ENCODE assay signal across 8 cellular contexts in the genomic region with DNA sequence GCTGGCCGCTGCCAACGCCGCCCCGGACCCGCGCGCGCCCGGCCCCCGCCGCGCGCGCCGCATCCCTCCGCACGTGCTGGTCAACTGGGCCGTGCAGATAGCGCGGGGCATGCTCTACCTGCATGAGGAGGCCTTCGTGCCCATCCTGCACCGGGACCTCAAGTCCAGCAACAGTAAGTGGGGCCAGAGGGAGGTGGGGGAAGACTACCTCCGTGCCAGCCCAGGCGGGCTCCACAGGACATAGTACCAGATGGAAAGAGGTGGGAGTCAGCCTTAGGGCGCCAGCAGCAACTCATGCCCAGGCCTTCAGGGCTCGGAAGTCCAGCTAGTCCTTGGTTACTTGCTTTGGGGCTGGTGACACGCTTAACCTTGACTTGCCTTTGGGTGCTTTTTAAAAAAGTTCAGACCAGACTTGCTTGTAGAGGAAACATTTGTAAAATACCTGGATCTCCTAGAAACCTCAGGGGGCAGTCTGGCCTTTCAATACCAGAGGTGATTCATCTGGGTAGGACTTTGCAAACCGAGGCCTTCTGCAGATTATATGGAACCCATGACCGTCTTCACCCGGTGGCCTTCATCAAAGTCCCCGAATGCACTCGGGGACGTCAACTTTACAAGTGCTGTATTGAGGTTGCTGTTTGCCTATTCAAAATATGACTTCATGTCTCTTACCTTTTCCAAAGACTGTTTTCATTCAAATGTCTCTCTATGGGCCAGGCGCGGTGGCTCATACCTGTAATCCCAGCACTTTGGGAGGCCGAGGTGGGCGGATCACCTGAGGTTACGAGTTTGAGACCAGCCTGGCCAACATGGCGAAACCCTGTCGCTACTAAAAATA. TPM values are rescaled to one million over a fixed set of nuclear protein-coding genes. Genes with fewer than 3 reads are reported as not detected.
DNase-seq lines count a peak whose midpoint lies in the region; ATAC-seq and TF ChIP-seq lines count a peak whose summit lies in the region.

No MANE protein-coding gene starts in this region.

- CTCF ChIA-PET in CD4-positive, alpha-beta memory T cell (lab: Charles Lee; ENCODE audit: partially characterized antibody): interaction anchor here (1.1 to 1.6 kb wide), 2 partner anchors 24 to 27 kb away, joined by 3 to 5 read pairs; no protein-coding TSS in a partner anchor

- peak overlapping the region; percentile 69 to 83 (median 76) for H3K4me3 Mint-ChIP-seq in CD4-positive, alpha-beta memory T cell
- H3K4me3 Mint-ChIP-seq in activated naive CD8-positive, alpha-beta T cell treated with anti-CD3 and anti-CD28 coated beads, Interleukin-2, amount 50 U/mL, for 24 hours: peak overlapping the region; percentile 70

- DNase-seq in CD4-positive, alpha-beta memory T cell: peak in 1 of 5 donors; percentile 2
- DNase-seq in HuH-7.5 (ENCODE audit: low spot score): peak; percentile 13
- peak; percentile 4 for DNase-seq in activated naive CD8-positive, alpha-beta T cell treated with anti-CD3 and anti-CD28 coated beads, Interleukin-2, amount 50 U/mL, for 24 hours
- DNase-seq in kidney glomerular epithelial cell (lab: John Stamatoyannopoulos, UW): peak; percentile 40
- no peak for DNase-seq in testis

- no peaks in the 10 kb centered on the region for H3K9me3 Mint-ChIP-seq in CD4-positive, alpha-beta memory T cell
- no peaks in the 10 kb centered on the region for H3K9me3 Mint-ChIP-seq in activated naive CD8-positive, alpha-beta T cell treated with anti-CD3 and anti-CD28 coated beads, Interleukin-2, amount 50 U/mL, for 24 hours

- WGBS in testis, 2 donors: 15 to 34% methylated on average over 16 to 40 of the region's 40 CpGs

- peak overlapping the region in 1 of 2 donors; percentile 60 for H3K4me3 ChIP-seq in CD4-positive, alpha-beta memory T cell (ENCODE audit: low read length in 2 of 2)
- peak overlapping the region; percentile 64 to 77 for H3K4me3 ChIP-seq in testis

- no peak for TF ChIP-seq CTCF in testis (IDR thresholded peaks at IDR 0.05)

- no peak overlapping the region for H3K27ac ChIP-seq in CD4-positive, alpha-beta memory T cell (ENCODE audit: low read depth, low read length)
- H3K27ac ChIP-seq in testis: peak overlapping the region in 1 of 2 donors; percentile 67

- ATAC-seq in activated naive CD8-positive, alpha-beta T cell treated with anti-CD3 and anti-CD28 coated beads, Interleukin-2, amount 50 U/mL, for 24 hours: no peak
- ATAC-seq in GM18519 (IDR thresholded peaks at IDR 0.05; ENCODE audit: low FRiP score, unreplicated experiment) (no peak), GM18498 (IDR thresholded peaks at IDR 0.05; ENCODE audit: unreplicated experiment) (no peak), GM19035 (IDR thresholded peaks at IDR 0.05; ENCODE audit: unreplicated experiment) (no peak)

- intact Hi-C loops in CD4-positive, alpha-beta memory T cell (cut with micrococcal nuclease): no loop called here
- intact Hi-C loops in testis (cut with DNase I; ENCODE audit: low total_unique reads): no loop called here

- H3K4me1 Mint-ChIP-seq in CD4-positive, alpha-beta memory T cell: peaks cover 9 to 20% (median 13%) of the 10 kb centered on the region in 4 donors
- peaks cover 13% of the 10 kb centered on the region for H3K4me1 Mint-ChIP-seq in activated naive CD8-positive, alpha-beta T cell treated with anti-CD3 and anti-CD28 coated beads, Interleukin-2, amount 50 U/mL, for 24 hours

- H3K27me3 ChIP-seq in CD4-positive, alpha-beta memory T cell (ENCODE audit: insufficient read depth, low read length): no peaks in the 10 kb centered on the region
- H3K27me3 ChIP-seq in testis: no peaks in the 10 kb centered on the region

- H3K36me3 ChIP-seq in CD4-positive, alpha-beta memory T cell (ENCODE audit: insufficient read depth, low read length): no peaks in the 10 kb centered on the region
- no peaks in the 10 kb centered on the region for H3K36me3 ChIP-seq in testis (ENCODE audit: low read depth, missing control alignments)

- peaks cover 9% of the 10 kb centered on the region for H3K4me1 ChIP-seq in CD4-positive, alpha-beta memory T cell (ENCODE audit: insufficient read depth, low read length)
- H3K4me1 ChIP-seq in testis: no peaks in the 10 kb centered on the region

- TF ChIP-seq POLR2A in testis (IDR thresholded peaks at IDR 0.05): no peak

- H3K27ac Mint-ChIP-seq in CD4-positive, alpha-beta memory T cell: peak overlapping the region in 4 of 7 donors; percentile 24 to 52 (median 43)
- peak overlapping the region; percentile 27 for H3K27ac Mint-ChIP-seq in activated naive CD8-positive, alpha-beta T cell treated with anti-CD3 and anti-CD28 coated beads, Interleukin-2, amount 50 U/mL, for 24 hours

- peaks cover 0 to 2% of the 10 kb centered on the region in 2 donors for H3K36me3 Mint-ChIP-seq in CD4-positive, alpha-beta memory T cell
- no peaks in the 10 kb centered on the region for H3K36me3 Mint-ChIP-seq in activated naive CD8-positive, alpha-beta T cell treated with anti-CD3 and anti-CD28 coated beads, Interleukin-2, amount 50 U/mL, for 24 hours (ENCODE audit: low read depth)

- POLR2A ChIA-PET in CD4-positive, alpha-beta memory T cell (lab: Charles Lee; ENCODE audit: partially characterized antibody): interaction anchor here (1.0 to 2.5 kb wide), 4 partner anchors 12 to 34 kb away, joined by 3 to 19 read pairs (median 3); partner anchors contain the start of gene PCNX2

- H3K9me3 ChIP-seq in CD4-positive, alpha-beta memory T cell (ENCODE audit: control insufficient read depth in 1 of 2, low read length in 2 of 2): no peaks in the 10 kb centered on the region
- no peaks in the 10 kb centered on the region for H3K9me3 ChIP-seq in testis

- no peaks in the 10 kb centered on the region for H3K27me3 Mint-ChIP-seq in CD4-positive, alpha-beta memory T cell
- peaks cover 22% of the 10 kb centered on the region for H3K27me3 Mint-ChIP-seq in activated naive CD8-positive, alpha-beta T cell treated with anti-CD3 and anti-CD28 coated beads, Interleukin-2, amount 50 U/mL, for 24 hours

RNA-seq across cellular contexts. Expression of gene MAP3K21, which starts 1.4 kb away (rescaled TPM):
- 1 to 10 TPM; 2.8 to 3.0 TPM for total RNA-seq in CD4-positive, alpha-beta memory T cell
- under 1 TPM in 1 of 2 donors, not detected in 1; 0.69 TPM for polyA plus RNA-seq in CD4-positive, alpha-beta memory T cell
- total RNA-seq in testis: 100 to 1,000 TPM in 1 of 2 donors, 10 to 100 TPM in 1; 80.2 to 111 TPM
- 17.2 TPM for polyA plus RNA-seq in testis (ENCODE audit: insufficient read depth, low read depth, low replicate concordance)

RNA-seq across cellular contexts. Expression of gene PCNX2, which starts 33.4 kb away (rescaled TPM):
- 100 to 1,000 TPM in 1 of 2 experiments, 10 to 100 TPM in 1; 99.2 to 109 TPM for total RNA-seq in CD4-positive, alpha-beta memory T cell
- 10 to 100 TPM in 1 of 2 donors, 1 to 10 TPM in 1; 1.8 to 12.1 TPM for polyA plus RNA-seq in CD4-positive, alpha-beta memory T cell
- 10 to 100 TPM; 27.6 to 28.9 TPM for total RNA-seq in testis
- 8.4 TPM for polyA plus RNA-seq in testis (ENCODE audit: insufficient read depth, low read depth, low replicate concordance)

Comparison
In these comparisons a context has a peak if more than half of its experiments do, and no peak if none do; other contexts are left out.
1. RNA of gene MAP3K21, which starts 1.4 kb away (total RNA-seq): 80.2 to 111 TPM in testis; 2.8 to 3.0 TPM in CD4-positive, alpha-beta memory T cell; every median in the first group is over 10 times any median in the second.